Comparison of ENCODE assay signal across 14 cellular contexts in genomic region chr5:54807421-54807820, GRCh38.
DNase-seq lines count a peak whose midpoint lies in the region; ATAC-seq and TF ChIP-seq lines count a peak whose summit lies in the region.
"Had no signal": no experiment of that assay in that cellular context is flagged by ENCODE, and none has a peak within 500 bp of the region (broad histone marks: within the 10 kb centered on the region; RNA-seq: fewer than 3 reads in every experiment).

No MANE protein-coding gene starts in this region.

- no peak overlapping the region for H3K4me3 ChIP-seq in AG10803 (ENCODE audit: low read length)
- H3K4me3 ChIP-seq: GM12878, heart right ventricle had no signal

- TF ChIP-seq CTCF in AG10803 (conservative IDR thresholded peaks at IDR 0.05; ENCODE audit: low read length) = no peak

- no peak for ATAC-seq in GM18907 (IDR thresholded peaks at IDR 0.05; ENCODE audit: unreplicated experiment)
- no peak for ATAC-seq in HG03025 (IDR thresholded peaks at IDR 0.05; ENCODE audit: low FRiP score, unreplicated experiment)
- ATAC-seq: GM12878; natural killer cell treated with Interleukin-12 subunit alpha and Interleukin-12 subunit beta and Interleukin-15 and Interleukin-18, amount 100 ng/mL, for 72 hours had no signal

- DNase-seq in AG10803 (ENCODE audit: low read depth) (peak; percentile 77), M059J (ENCODE audit: low read depth) (peak; percentile 87), dermis microvascular lymphatic vessel endothelial cell (ENCODE audit: low read depth in 2 of 2) (peak; percentile 63 to 81), lung microvascular endothelial cell (ENCODE audit: low read depth in 2 of 2) (peak; percentile 66 to 91), NCI-H526 treated with DMSO at 0.1 percent for 48 hours (lab: John Stamatoyannopoulos, UW) (no peak)
- no peak for DNase-seq in activated naive CD4-positive, alpha-beta T cell (lab: John Stamatoyannopoulos, UW)
- DNase-seq: activated CD8-positive, alpha-beta memory T cell treated with anti-CD3 and anti-CD28 coated beads for 24 hours; anterior cingulate cortex; heart right ventricle; stimulated activated naive CD4-positive, alpha-beta T cell treated with Interleukin-2 at 50 U/mL for 16 hours had no signal

Comparison
In these comparisons a context has a peak if more than half of its experiments do, and no peak if none do; other contexts are left out.
1. DNase-seq: peak in AG10803 (single experiment), M059J (single experiment), dermis microvascular lymphatic vessel endothelial cell (2 of 2) and lung microvascular endothelial cell (2 of 2); none in NCI-H526 treated with DMSO at 0.1 percent for 48 hours (single experiment) and activated naive CD4-positive, alpha-beta T cell (0 of 4).